Comparison of ENCODE assay signal across 1 cellular context in the genomic region with DNA sequence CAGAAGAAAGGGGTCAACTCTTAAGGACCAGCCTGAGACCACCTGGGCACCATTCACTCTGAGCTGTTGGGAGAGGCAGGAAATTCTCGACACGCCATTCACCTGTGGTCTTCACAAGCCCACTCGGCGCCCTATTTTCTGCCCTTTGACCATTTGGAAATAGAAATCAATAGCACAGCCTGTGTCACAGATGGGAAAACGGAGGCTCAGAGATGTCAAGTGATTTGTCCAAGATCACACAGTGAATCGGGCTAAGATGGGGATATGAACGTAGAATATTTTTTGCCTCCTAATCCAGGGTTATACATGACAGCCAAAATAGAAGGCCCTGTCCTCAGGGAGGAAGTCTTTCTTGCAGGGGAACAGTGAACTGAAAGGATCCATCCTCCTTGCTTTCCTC.
TF ChIP-seq lines count a peak whose summit lies in the region.

No MANE protein-coding gene starts in this region.

TF ChIP-seq in HepG2, 621 proteins besides CTCF, POLR2A, EP300 and RAD21:
- TF ChIP-seq AGO2 (optimal IDR thresholded peaks at IDR 0.05; ENCODE audit: low read depth, low read length) (no peak), ATF7-NPFF (CRISPR knock-in tag; IDR thresholded peaks at IDR 0.05; ENCODE audit: low read depth) (no peak), PAX8 (CRISPR knock-in tag; IDR thresholded peaks at IDR 0.05; ENCODE audit: borderline replicate concordance) (no peak), FOXO1 (CRISPR knock-in tag; IDR thresholded peaks at IDR 0.05) (no peak), ZMYM3 (CRISPR knock-in tag; IDR thresholded peaks at IDR 0.05) (0 out of 2 replicates have a peak, but pooled peaks have one; percentile 25), SRSF9 (IDR thresholded peaks at IDR 0.05; ENCODE audit: borderline replicate concordance, insufficient read depth, low read depth, low read length, poor library complexity, severe bottlenecking) (no peak), ZNF768 (CRISPR knock-in tag; IDR thresholded peaks at IDR 0.05) (peak; percentile 84; the same call in 1 of the 2 replicates), ZNF484 (CRISPR knock-in tag; IDR thresholded peaks at IDR 0.05; ENCODE audit: borderline replicate concordance, low read depth) (no peak), MIXL1 (CRISPR knock-in tag; IDR thresholded peaks at IDR 0.05) (no peak), NR2F1 (CRISPR knock-in tag; IDR thresholded peaks at IDR 0.05) (no peak)
- TF ChIP-seq, protein P1, sequence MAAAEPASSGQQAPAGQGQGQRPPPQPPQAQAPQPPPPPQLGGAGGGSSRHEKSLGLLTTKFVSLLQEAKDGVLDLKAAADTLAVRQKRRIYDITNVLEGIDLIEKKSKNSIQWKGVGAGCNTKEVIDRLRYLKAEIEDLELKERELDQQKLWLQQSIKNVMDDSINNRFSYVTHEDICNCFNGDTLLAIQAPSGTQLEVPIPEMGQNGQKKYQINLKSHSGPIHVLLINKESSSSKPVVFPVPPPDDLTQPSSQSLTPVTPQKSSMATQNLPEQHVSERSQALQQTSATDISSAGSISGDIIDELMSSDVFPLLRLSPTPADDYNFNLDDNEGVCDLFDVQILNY (CRISPR knock-in tag; conservative IDR thresholded peaks at IDR 0.05), result no peak
- TF ChIP-seq, protein P2, sequence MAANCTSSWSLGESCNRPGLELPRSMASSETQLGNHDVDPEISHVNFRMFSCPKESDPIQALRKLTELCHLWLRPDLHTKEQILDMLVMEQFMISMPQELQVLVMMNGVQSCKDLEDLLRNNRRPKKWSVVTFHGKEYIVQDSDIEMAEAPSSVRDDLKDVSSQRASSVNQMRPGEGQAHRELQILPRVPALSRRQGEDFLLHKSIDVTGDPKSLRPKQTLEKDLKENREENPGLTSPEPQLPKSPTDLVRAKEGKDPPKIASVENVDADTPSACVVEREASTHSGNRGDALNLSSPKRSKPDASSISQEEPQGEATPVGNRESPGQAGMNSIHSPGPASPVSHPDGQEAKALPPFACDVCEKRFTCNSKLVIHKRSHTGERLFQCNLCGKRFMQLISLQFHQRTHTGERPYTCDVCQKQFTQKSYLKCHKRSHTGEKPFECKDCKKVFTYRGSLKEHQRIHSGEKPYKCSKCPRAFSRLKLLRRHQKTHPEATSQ (CRISPR knock-in tag; IDR thresholded peaks at IDR 0.05; ENCODE audit: borderline replicate concordance), result no peak
TF ChIP-seq in HepG2: peak in this region for 2.
